In genomic region chr6:31087494-31088089, GRCh38 we compare ENCODE assay signal across 8 cellular contexts. TPM values are rescaled to one million over a fixed set of nuclear protein-coding genes. Genes with fewer than 3 reads are reported as not detected.
DNase-seq lines count a peak whose midpoint lies in the region; ATAC-seq and TF ChIP-seq lines count a peak whose summit lies in the region.

No MANE protein-coding gene starts in this region.

- no peak overlapping the region for H3K18ac ChIP-seq in neuronal stem cell (ENCODE audit: low read length)

- TF ChIP-seq CTCF in GM12873 (IDR thresholded peaks at IDR 0.05; ENCODE audit: insufficient read depth, low read depth, low read length, missing control alignments): peak; percentile 73

- H3K4me1 ChIP-seq in Karpas-422 (ENCODE audit: low read length): peaks cover 16% of the 10 kb centered on the region
- peaks cover 0 to 2% of the 10 kb centered on the region in 2 donors for H3K4me1 ChIP-seq in neuronal stem cell (ENCODE audit: control insufficient read depth in 2 of 2, insufficient read depth in 1 of 2, low read depth in 1 of 2, low read length in 2 of 2)

- H3K4me3 ChIP-seq in Karpas-422 (ENCODE audit: low read length) (no peak overlapping the region), neuronal stem cell (ENCODE audit: low read length in 2 of 2) (no peak overlapping the region)

- H3K9me2 ChIP-seq in Karpas-422 (replicated peaks; ENCODE audit: insufficient read depth, low read length): no peaks in the 10 kb centered on the region

- H2BK120ac ChIP-seq in neuronal stem cell (ENCODE audit: low read depth, low read length): no peak overlapping the region

- no peaks in the 10 kb centered on the region for H3K27me3 Mint-ChIP-seq in activated T-cell treated with anti-CD3 and anti-CD28 coated beads, Interleukin-2, amount 50 U/mL, for 72 hours (ENCODE audit: low read depth)

- no CpG with 5 or more reads among the region's 14 CpGs for WGBS in neuronal stem cell (ENCODE audit: extremely low coverage in 2 of 2, insufficient read length in 2 of 2, insufficient replicate concordance in 1 of 2), 2 donors

- ATAC-seq in activated T-cell treated with anti-CD3 and anti-CD28 coated beads, Interleukin-2, amount 50 U/mL, for 72 hours (replicated peaks in 1 of 2): peak; percentile 98 to 99
- ATAC-seq in GM21447 (IDR thresholded peaks at IDR 0.05; ENCODE audit: unreplicated experiment): no peak

- H3K4me3 Mint-ChIP-seq in activated T-cell treated with anti-CD3 and anti-CD28 coated beads, Interleukin-2, amount 50 U/mL, for 72 hours: no peak overlapping the region

- H2BK12ac ChIP-seq in neuronal stem cell (ENCODE audit: low read length): no peak overlapping the region

- no peaks in the 10 kb centered on the region for H3K79me1 ChIP-seq in neuronal stem cell (ENCODE audit: low read depth, low read length)

- H2BK5ac ChIP-seq in neuronal stem cell (ENCODE audit: low read length): no peak overlapping the region

- H3K79me2 ChIP-seq in Karpas-422 (ENCODE audit: low read length): no peaks in the 10 kb centered on the region

- H3K36me3 ChIP-seq in Karpas-422 (ENCODE audit: insufficient read depth, low read length): no peaks in the 10 kb centered on the region
- no peaks in the 10 kb centered on the region for H3K36me3 ChIP-seq in neuronal stem cell (replicated peaks in 1 of 2; ENCODE audit: control insufficient read depth in 2 of 2, insufficient read depth in 2 of 2, low read length in 2 of 2)

- H3K27ac Mint-ChIP-seq in activated T-cell treated with anti-CD3 and anti-CD28 coated beads, Interleukin-2, amount 50 U/mL, for 72 hours: peak overlapping the region; percentile 88

- H3K4ac ChIP-seq in neuronal stem cell (ENCODE audit: low read length): no peak overlapping the region

- H3K9ac ChIP-seq in Karpas-422 (ENCODE audit: low read length) (no peak overlapping the region), neuronal stem cell (ENCODE audit: low read depth, low read length, poor library complexity) (no peak overlapping the region)

- H3K4me2 ChIP-seq in Karpas-422 (ENCODE audit: low read depth, low read length, poor library complexity, severe bottlenecking): no peak overlapping the region
- H3K4me2 ChIP-seq in neuronal stem cell (ENCODE audit: insufficient read depth, low read length, poor library complexity, severe bottlenecking): no peak overlapping the region

- no peaks in the 10 kb centered on the region for H4K20me1 ChIP-seq in Karpas-422 (ENCODE audit: insufficient read depth, low read depth, low read length)

- H2AFZ ChIP-seq in Karpas-422 (ENCODE audit: low read length) (no peak overlapping the region), neuronal stem cell (ENCODE audit: low read length) (no peak overlapping the region)

- no peak overlapping the region for H3K14ac ChIP-seq in neuronal stem cell (ENCODE audit: low read length)

- H3K9me3 ChIP-seq in Karpas-422 (ENCODE audit: low read length) (no peaks in the 10 kb centered on the region), neuronal stem cell (replicated peaks in 1 of 2; ENCODE audit: control insufficient read depth in 2 of 2, insufficient read depth in 1 of 2, low read depth in 1 of 2, low read length in 2 of 2) (no peaks in the 10 kb centered on the region)

- H2BK15ac ChIP-seq in neuronal stem cell (ENCODE audit: low read length): no peak overlapping the region

- no peak overlapping the region for H4K8ac ChIP-seq in neuronal stem cell (ENCODE audit: low read depth, low read length)

- no peak overlapping the region for H2AK5ac ChIP-seq in neuronal stem cell (ENCODE audit: low read depth, low read length)

- no peak overlapping the region for H3K27ac ChIP-seq in Karpas-422 (ENCODE audit: low read length)
- no peak overlapping the region for H3K27ac ChIP-seq in neuronal stem cell (replicated peaks; ENCODE audit: low read length)

- no peaks in the 10 kb centered on the region for H3K9me3 Mint-ChIP-seq in activated T-cell treated with anti-CD3 and anti-CD28 coated beads, Interleukin-2, amount 50 U/mL, for 72 hours

- H4K91ac ChIP-seq in neuronal stem cell (ENCODE audit: low read depth, low read length, poor library complexity): no peak overlapping the region

- H3K23ac ChIP-seq in neuronal stem cell (ENCODE audit: low read depth, low read length, poor library complexity): no peak overlapping the region

- peak; percentile 96 for DNase-seq in Karpas-422
- DNase-seq in RPMI7951 (ENCODE audit: low read depth): peak; percentile 82
- DNase-seq in activated T-cell treated with anti-CD3 and anti-CD28 coated beads, Interleukin-2, amount 50 U/mL, for 72 hours: peak; percentile 86 to 90
- DNase-seq in fibroblast of peridontal ligament (ENCODE audit: extremely low read depth): peak; percentile 92
- DNase-seq in neuronal stem cell (ENCODE audit: low spot score): peak; percentile 90
- peak; percentile 82 for DNase-seq in stromal cell of bone marrow (ENCODE audit: low read depth)

- no peaks in the 10 kb centered on the region for H3K36me3 Mint-ChIP-seq in activated T-cell treated with anti-CD3 and anti-CD28 coated beads, Interleukin-2, amount 50 U/mL, for 72 hours (ENCODE audit: insufficient read depth in 2 of 2)

- no peaks in the 10 kb centered on the region for H3K27me3 ChIP-seq in Karpas-422 (ENCODE audit: low read length)
- peaks cover 0 to 13% (median 0%) of the 10 kb centered on the region in 3 experiments for H3K27me3 ChIP-seq in neuronal stem cell (ENCODE audit: control insufficient read depth in 3 of 3, insufficient read depth in 3 of 3, low read depth in 1 of 3, low read length in 3 of 3)

- H3K4me1 Mint-ChIP-seq in activated T-cell treated with anti-CD3 and anti-CD28 coated beads, Interleukin-2, amount 50 U/mL, for 72 hours (ENCODE audit: low read depth): peaks cover 13% of the 10 kb centered on the region

RNA-seq across cellular contexts. Expression of gene C6orf15, which starts 24.8 kb away (rescaled TPM):
- not detected in 2 replicates for total RNA-seq in Karpas-422 (2014; rRNA removed; shearing (Covaris generic); ENCODE audit: low replicate concordance)
- not detected in 2 replicates for total RNA-seq in RPMI7951 (2014; rRNA removed; shearing (Covaris generic))
- total RNA-seq in activated T-cell treated with anti-CD3 and anti-CD28 coated beads, Interleukin-2, amount 50 U/mL, for 72 hours: not detected
- not detected for polyA plus RNA-seq in neuronal stem cell (2013, experiment 1 of 2)
- polyA plus RNA-seq in neuronal stem cell (2013, experiment 2 of 2): not detected

RNA-seq across cellular contexts. Expression of gene PSORS1C1, which starts 27.0 kb away (rescaled TPM):
- total RNA-seq in Karpas-422 (2014; rRNA removed; shearing (Covaris generic); ENCODE audit: low replicate concordance): not detected in 2 replicates
- 0.48 and 0.88 TPM in 2 replicates for total RNA-seq in RPMI7951 (2014; rRNA removed; shearing (Covaris generic))
- total RNA-seq in activated T-cell treated with anti-CD3 and anti-CD28 coated beads, Interleukin-2, amount 50 U/mL, for 72 hours: under 1 TPM in 1 of 2 donors, not detected in 1; 0.67 TPM
- not detected for polyA plus RNA-seq in neuronal stem cell (2013, experiment 1 of 2)
- not detected for polyA plus RNA-seq in neuronal stem cell (2013, experiment 2 of 2)

RNA-seq across cellular contexts. Expression of gene CDSN, which starts 32.7 kb away (rescaled TPM):
- total RNA-seq in Karpas-422 (2014; rRNA removed; shearing (Covaris generic); ENCODE audit: low replicate concordance): not detected in 2 replicates
- not detected in 2 replicates for total RNA-seq in RPMI7951 (2014; rRNA removed; shearing (Covaris generic))
- total RNA-seq in activated T-cell treated with anti-CD3 and anti-CD28 coated beads, Interleukin-2, amount 50 U/mL, for 72 hours: not detected
- polyA plus RNA-seq in neuronal stem cell (2013, experiment 1 of 2): not detected
- not detected for polyA plus RNA-seq in neuronal stem cell (2013, experiment 2 of 2)

RNA-seq across cellular contexts. Expression of gene PSORS1C2, which starts 51.3 kb away (rescaled TPM):
- total RNA-seq in Karpas-422 (2014; rRNA removed; shearing (Covaris generic); ENCODE audit: low replicate concordance): not detected in 2 replicates
- total RNA-seq in RPMI7951 (2014; rRNA removed; shearing (Covaris generic)): not detected in 2 replicates
- total RNA-seq in activated T-cell treated with anti-CD3 and anti-CD28 coated beads, Interleukin-2, amount 50 U/mL, for 72 hours: not detected
- 0.04 TPM for polyA plus RNA-seq in neuronal stem cell (2013, experiment 1 of 2)
- 0.03 TPM for polyA plus RNA-seq in neuronal stem cell (2013, experiment 2 of 2)
